Comparison of ENCODE assay signal across 8 cellular contexts in genomic region chr1:145590806-145591205, GRCh38. TPM values are rescaled to one million over a fixed set of nuclear protein-coding genes. Genes with fewer than 3 reads are reported as not detected.
DNase-seq lines count a peak whose midpoint lies in the region; ATAC-seq and TF ChIP-seq lines count a peak whose summit lies in the region.
"Not testable (repeated sequence)": the region's sequence is repeated elsewhere in the genome, so short reads cannot be mapped to it uniquely, and the experiment has no call there.

No MANE protein-coding gene starts in this region.

- intact Hi-C loops in Calu3 (cut with micrococcal nuclease; ENCODE audit: unreplicated experiment); activated CD4-positive, alpha-beta memory T cell treated with anti-CD3 and anti-CD28 coated beads for 36 hours (cut with micrococcal nuclease); activated T-helper 2 cell treated with anti-CD3 and anti-CD28 coated beads, Interferon-gamma antibody, Interleukin-2, Interleukin-4, amounts not matched to agents 10 μg/mL and 5 μg/mL and 100 μg/mL, durations not matched to agents 14 hours and 24 hours and 36 hours (cut with micrococcal nuclease): not testable (repeated sequence)

- H3K4me3 ChIP-seq in Peyer's patch; choroid plexus epithelial cell (ENCODE audit: low read depth, low read length); lung: not testable (repeated sequence)

- H3K4me3 Mint-ChIP-seq in Calu3 (ENCODE audit: low read depth, unreplicated experiment); activated CD4-positive, alpha-beta memory T cell treated with anti-CD3 and anti-CD28 coated beads for 36 hours; activated T-helper 2 cell treated with anti-CD3 and anti-CD28 coated beads, Interferon-gamma antibody, Interleukin-2, Interleukin-4, amounts not matched to agents 10 μg/mL and 5 μg/mL and 100 μg/mL, durations not matched to agents 14 hours and 24 hours and 36 hours (ENCODE audit: low read depth); stimulated activated effector memory CD8-positive, alpha-beta T cell treated with anti-CD3 and anti-CD28 coated beads, Interleukin-12 subunit alpha, Interleukin-12 subunit beta, amount 100 ng/mL, for 72 hours: not testable (repeated sequence)

- not testable (repeated sequence) for H3K27ac ChIP-seq in Peyer's patch; lung (ENCODE audit: low read depth in 1 of 2, low read length in 1 of 2)

- H3K9me3 ChIP-seq in Peyer's patch; lung (ENCODE audit: control insufficient read depth in 2 of 2, insufficient read depth in 1 of 2, low read length in 1 of 2): not testable (repeated sequence)

- DNase-seq in Calu3 (peak; percentile 52), Peyer's patch (peak in 2 of 3 donors; percentile 19 to 65), choroid plexus epithelial cell (ENCODE audit: low read depth) (peak; percentile 3), lung (ENCODE audit: low spot score) (peak; percentile 34)
- peak; percentile 71 for DNase-seq in activated CD4-positive, alpha-beta memory T cell treated with anti-CD3 and anti-CD28 coated beads for 36 hours
- DNase-seq in activated T-helper 2 cell treated with anti-CD3 and anti-CD28 coated beads, Interferon-gamma antibody, Interleukin-2, Interleukin-4, amounts not matched to agents 10 μg/mL and 5 μg/mL and 100 μg/mL, durations not matched to agents 14 hours and 24 hours and 36 hours (ENCODE audit: low spot score): peak; percentile 35
- peak; percentile 2 for DNase-seq in stimulated activated CD4-positive, alpha-beta T cell treated with anti-CD3 and anti-CD28 coated beads, Interleukin-2, amount 100 ng/mL, for 4 hours (ENCODE audit: low read depth)
- peak; percentile 38 to 81 for DNase-seq in stimulated activated effector memory CD8-positive, alpha-beta T cell treated with anti-CD3 and anti-CD28 coated beads, Interleukin-12 subunit alpha, Interleukin-12 subunit beta, amount 100 ng/mL, for 72 hours (ENCODE audit: low spot score in 2 of 2)

- H3K4me1 Mint-ChIP-seq in Calu3 (ENCODE audit: low read depth, unreplicated experiment); stimulated activated effector memory CD8-positive, alpha-beta T cell treated with anti-CD3 and anti-CD28 coated beads, Interleukin-12 subunit alpha, Interleukin-12 subunit beta, amount 100 ng/mL, for 72 hours: not testable (repeated sequence)
- H3K4me1 Mint-ChIP-seq in activated CD4-positive, alpha-beta memory T cell treated with anti-CD3 and anti-CD28 coated beads for 36 hours (ENCODE audit: low read depth): peaks cover 22% of the 10 kb centered on the region
- peaks cover 20% of the 10 kb centered on the region for H3K4me1 Mint-ChIP-seq in activated T-helper 2 cell treated with anti-CD3 and anti-CD28 coated beads, Interferon-gamma antibody, Interleukin-2, Interleukin-4, amounts not matched to agents 10 μg/mL and 5 μg/mL and 100 μg/mL, durations not matched to agents 14 hours and 24 hours and 36 hours (ENCODE audit: low read depth)

- not testable (repeated sequence) for H3K36me3 ChIP-seq in Peyer's patch; lung (ENCODE audit: control insufficient read depth in 2 of 2, insufficient read depth in 2 of 2, low read length in 2 of 2)

- not testable (repeated sequence) for ATAC-seq in lung (ENCODE audit: insufficient read depth, low FRiP score); stimulated activated effector memory CD8-positive, alpha-beta T cell treated with anti-CD3 and anti-CD28 coated beads, Interleukin-12 subunit alpha, Interleukin-12 subunit beta, amount 100 ng/mL, for 72 hours

- H3K27me3 Mint-ChIP-seq in Calu3 (ENCODE audit: unreplicated experiment): peaks cover 30% of the 10 kb centered on the region
- not testable (repeated sequence) for H3K27me3 Mint-ChIP-seq in activated CD4-positive, alpha-beta memory T cell treated with anti-CD3 and anti-CD28 coated beads for 36 hours; activated T-helper 2 cell treated with anti-CD3 and anti-CD28 coated beads, Interferon-gamma antibody, Interleukin-2, Interleukin-4, amounts not matched to agents 10 μg/mL and 5 μg/mL and 100 μg/mL, durations not matched to agents 14 hours and 24 hours and 36 hours (ENCODE audit: low read depth)

- H3K4me1 ChIP-seq in Peyer's patch; lung (ENCODE audit: control insufficient read depth in 2 of 2, insufficient read depth in 2 of 2, low read length in 2 of 2): not testable (repeated sequence)

- BruUV-seq in Calu3 (replicated peaks; lab: Mats Ljungman, UMichigan): not testable (repeated sequence)

- CTCF ChIA-PET in Calu3 (lab: Charles Lee); activated CD4-positive, alpha-beta memory T cell treated with anti-CD3 and anti-CD28 coated beads for 36 hours (lab: Charles Lee): not testable (repeated sequence)

- not testable (repeated sequence) for H3K27ac Mint-ChIP-seq in Calu3 (ENCODE audit: unreplicated experiment); activated CD4-positive, alpha-beta memory T cell treated with anti-CD3 and anti-CD28 coated beads for 36 hours; activated T-helper 2 cell treated with anti-CD3 and anti-CD28 coated beads, Interferon-gamma antibody, Interleukin-2, Interleukin-4, amounts not matched to agents 10 μg/mL and 5 μg/mL and 100 μg/mL, durations not matched to agents 14 hours and 24 hours and 36 hours; stimulated activated effector memory CD8-positive, alpha-beta T cell treated with anti-CD3 and anti-CD28 coated beads, Interleukin-12 subunit alpha, Interleukin-12 subunit beta, amount 100 ng/mL, for 72 hours

- 5 to 7% methylated on average over 5 of the region's 7 CpGs for WGBS in lung, 2 donors

- not testable (repeated sequence) for TF ChIP-seq CTCF in Calu3 (IDR thresholded peaks at IDR 0.05; ENCODE audit: unreplicated experiment); lung (IDR thresholded peaks at IDR 0.05; ENCODE audit: control extremely low read depth, extremely low read depth)
- TF ChIP-seq CTCF in Peyer's patch (IDR thresholded peaks at IDR 0.05) (peak in 4 of 6 experiments; percentile 19 to 48 (median 38)), choroid plexus epithelial cell (conservative IDR thresholded peaks at IDR 0.05; ENCODE audit: low read depth, low read length) (peak; percentile 9)

- H3K36me3 Mint-ChIP-seq in Calu3 (ENCODE audit: insufficient read depth, unreplicated experiment); activated CD4-positive, alpha-beta memory T cell treated with anti-CD3 and anti-CD28 coated beads for 36 hours; activated T-helper 2 cell treated with anti-CD3 and anti-CD28 coated beads, Interferon-gamma antibody, Interleukin-2, Interleukin-4, amounts not matched to agents 10 μg/mL and 5 μg/mL and 100 μg/mL, durations not matched to agents 14 hours and 24 hours and 36 hours (ENCODE audit: low read depth); stimulated activated effector memory CD8-positive, alpha-beta T cell treated with anti-CD3 and anti-CD28 coated beads, Interleukin-12 subunit alpha, Interleukin-12 subunit beta, amount 100 ng/mL, for 72 hours: not testable (repeated sequence)

- H3K9me3 Mint-ChIP-seq in Calu3 (ENCODE audit: low read depth, unreplicated experiment); activated CD4-positive, alpha-beta memory T cell treated with anti-CD3 and anti-CD28 coated beads for 36 hours; activated T-helper 2 cell treated with anti-CD3 and anti-CD28 coated beads, Interferon-gamma antibody, Interleukin-2, Interleukin-4, amounts not matched to agents 10 μg/mL and 5 μg/mL and 100 μg/mL, durations not matched to agents 14 hours and 24 hours and 36 hours; stimulated activated effector memory CD8-positive, alpha-beta T cell treated with anti-CD3 and anti-CD28 coated beads, Interleukin-12 subunit alpha, Interleukin-12 subunit beta, amount 100 ng/mL, for 72 hours: not testable (repeated sequence)

- not testable (repeated sequence) for TF ChIP-seq POLR2A in Peyer's patch (IDR thresholded peaks at IDR 0.05)

- POLR2A ChIA-PET in activated CD4-positive, alpha-beta memory T cell treated with anti-CD3 and anti-CD28 coated beads for 36 hours (lab: Charles Lee): not testable (repeated sequence)

- H3K27me3 ChIP-seq in Peyer's patch; lung (ENCODE audit: control insufficient read depth, insufficient read depth): not testable (repeated sequence)

RNA-seq across cellular contexts. Expression of gene GPR89A, which starts 17.0 kb away (rescaled TPM):
- 32.4 and 37.6 TPM in 2 replicates for total RNA-seq in Calu3 (2022)
- total RNA-seq in Peyer's patch: 10 to 100 TPM; 34.7 to 82.4 (median 52.1) TPM
- total RNA-seq in activated CD4-positive, alpha-beta memory T cell treated with anti-CD3 and anti-CD28 coated beads for 36 hours: 10 to 100 TPM; 22.7 to 24.9 TPM
- 28.9 and 30.0 TPM in 2 replicates for total RNA-seq in activated T-helper 2 cell treated with anti-CD3 and anti-CD28 coated beads, Interferon-gamma antibody, Interleukin-2, Interleukin-4, amounts not matched to agents 10 μg/mL and 5 μg/mL and 100 μg/mL, durations not matched to agents 14 hours and 24 hours and 36 hours
- total RNA-seq in lung: 10 to 100 TPM; 16.7 to 31.1 TPM
- 10 to 100 TPM; 11.0 to 11.7 TPM for polyA plus RNA-seq in lung

Comparison
In these comparisons a context has a peak if more than half of its experiments do, and no peak if none do; other contexts are left out.
1. DNase-seq: peak in every context shown above with its lines; median percentile 71 in activated CD4-positive, alpha-beta memory T cell treated with anti-CD3 and anti-CD28 coated beads for 36 hours; 60 in stimulated activated effector memory CD8-positive, alpha-beta T cell treated with anti-CD3 and anti-CD28 coated beads, Interleukin-12 subunit alpha, Interleukin-12 subunit beta, amount 100 ng/mL, for 72 hours; 52 in Calu3; 42 in Peyer's patch; 35 in activated T-helper 2 cell treated with anti-CD3 and anti-CD28 coated beads, Interferon-gamma antibody, Interleukin-2, Interleukin-4, amounts not matched to agents 10 μg/mL and 5 μg/mL and 100 μg/mL, durations not matched to agents 14 hours and 24 hours and 36 hours; 34 in lung; 3 in choroid plexus epithelial cell; 2 in stimulated activated CD4-positive, alpha-beta T cell treated with anti-CD3 and anti-CD28 coated beads, Interleukin-2, amount 100 ng/mL, for 4 hours.